ENCODE assay signal across 8 cellular contexts in the genomic region with DNA sequence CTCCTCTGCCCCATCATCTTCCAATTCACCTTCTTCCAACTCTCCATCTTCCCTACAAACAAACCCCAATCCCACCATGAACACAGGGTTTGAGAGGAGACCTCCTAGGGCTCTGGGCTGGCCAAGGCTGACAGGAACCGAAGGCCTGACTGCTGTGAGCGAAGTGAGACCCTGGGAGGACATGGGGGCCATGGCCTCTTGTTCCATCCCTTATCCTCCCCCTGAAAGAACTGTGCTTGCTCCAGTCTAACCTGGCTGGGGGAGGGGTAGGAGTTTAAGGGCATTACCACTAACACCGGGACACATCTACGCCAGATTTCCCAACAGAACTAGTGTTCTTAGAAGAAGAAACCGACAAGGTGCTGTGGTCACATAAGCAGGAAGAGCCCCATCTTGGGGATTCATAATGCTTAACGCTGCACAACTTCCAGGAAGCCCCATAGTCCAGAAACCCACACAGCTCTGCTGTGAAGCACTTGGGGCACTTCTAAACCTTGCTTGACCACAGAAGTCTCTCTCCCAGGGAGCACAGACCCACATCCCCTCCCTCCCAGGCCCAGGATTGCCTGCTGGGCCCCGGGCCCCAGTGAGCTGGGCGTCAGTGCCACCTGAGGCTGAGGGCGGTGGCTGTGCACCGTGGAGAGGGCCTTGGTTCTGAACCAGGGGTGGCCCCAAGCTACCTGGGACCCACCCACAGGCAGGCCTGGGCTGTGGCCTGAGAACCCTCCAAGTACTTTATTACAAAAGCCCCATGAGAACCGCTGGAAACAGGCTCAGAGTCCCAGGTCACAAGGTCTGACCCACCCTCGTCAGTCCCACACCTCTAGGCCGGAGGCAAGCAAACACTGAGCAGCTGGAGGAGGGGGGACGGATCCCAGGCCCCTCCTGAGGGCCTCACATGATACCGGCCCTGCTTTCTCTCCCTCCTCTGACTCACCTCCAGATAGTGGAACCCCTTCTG. TPM values are rescaled to one million over a fixed set of nuclear protein-coding genes. Genes with fewer than 3 reads are reported as not detected.
DNase-seq lines count a peak whose midpoint lies in the region; ATAC-seq, FAIRE-seq and TF ChIP-seq lines count a peak whose summit lies in the region.

No MANE protein-coding gene starts in this region.

- TF ChIP-seq CTCF in VCaP (conservative IDR thresholded peaks at IDR 0.05), result no peak

- peak; percentile 40 to 49 (median 42) for DNase-seq in stimulated activated CD4-positive, alpha-beta T cell treated with anti-CD3 and anti-CD28 coated beads, Interleukin-12 subunit alpha, Interleukin-12 subunit beta, amount 100 ng/mL, for 48 hours (ENCODE audit: low read depth in 2 of 3, low spot score in 1 of 3)
- DNase-seq in NCI-H524 treated with DMSO at 0.1 percent for 48 hours (lab: John Stamatoyannopoulos, UW) (no peak), globus pallidus (ENCODE audit: low spot score) (no peak), RCC 7860 (ENCODE audit: low spot score) (no peak), NCI-H2081 (lab: John Stamatoyannopoulos, UW) (no peak)

- no peak for FAIRE-seq in RCC 7860 (lab: Jason Lieb, UNC)

- H3K27ac ChIP-seq in VCaP, result peak overlapping the region; percentile 97

- ATAC-seq in GM18909 (IDR thresholded peaks at IDR 0.05; ENCODE audit: poor library complexity, unreplicated experiment), result peak; percentile 46
- peak; percentile 60 for ATAC-seq in esophagus mucosa

RNA-seq across cellular contexts. Expression of a gene that starts 18.7 kb away (rescaled TPM):
- 28.1 TPM for total RNA-seq in esophagus mucosa

RNA-seq across cellular contexts. Expression of a gene that starts 35.8 kb away (rescaled TPM):
- total RNA-seq in esophagus mucosa, result 53.2 TPM

RNA-seq across cellular contexts. Expression of a gene that starts 46.4 kb away (rescaled TPM):
- total RNA-seq in esophagus mucosa, result 34.5 TPM

Comparison
In these comparisons a context has a peak if more than half of its experiments do, and no peak if none do; other contexts are left out.
1. DNase-seq: peak in stimulated activated CD4-positive, alpha-beta T cell treated with anti-CD3 and anti-CD28 coated beads, Interleukin-12 subunit alpha, Interleukin-12 subunit beta, amount 100 ng/mL, for 48 hours (3 of 3); none in NCI-H524 treated with DMSO at 0.1 percent for 48 hours (single experiment), globus pallidus (single experiment), RCC 7860 (single experiment) and NCI-H2081 (0 of 2).